21 cellular contexts compared by ENCODE assay signal in the genomic region with DNA sequence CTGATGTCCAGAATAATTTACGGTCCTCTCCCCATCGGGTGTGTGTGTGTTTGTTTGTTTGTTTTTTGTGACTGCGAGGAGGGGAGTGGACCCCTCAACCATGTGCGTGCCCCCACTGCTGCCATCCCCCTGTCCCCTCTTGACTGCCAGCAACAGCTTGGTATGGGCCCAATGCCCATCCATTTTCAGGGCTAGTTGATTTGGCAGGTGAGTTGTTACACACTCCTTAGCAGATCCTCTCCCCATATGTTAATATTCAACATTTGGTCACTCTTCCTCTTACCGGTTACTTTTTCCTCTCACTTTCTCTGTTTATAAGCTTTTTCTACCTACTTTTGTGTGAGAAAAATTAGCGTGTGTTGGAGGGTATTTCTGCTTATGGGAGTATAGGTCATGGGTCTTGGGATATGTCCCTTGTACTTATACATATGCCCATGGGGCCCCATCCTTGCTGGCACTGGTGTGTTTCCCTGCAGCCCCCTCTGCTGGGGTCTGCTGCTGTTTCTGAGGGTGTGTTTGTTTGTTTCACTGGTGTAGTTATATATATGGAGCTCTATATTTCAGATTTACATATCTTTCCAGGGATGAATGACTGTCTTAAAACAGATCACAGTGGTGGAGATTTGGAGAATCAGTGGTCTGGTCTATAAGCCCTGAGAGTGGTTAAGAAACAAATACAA.
"Had no signal": no experiment of that assay in that cellular context is flagged by ENCODE, and none has a peak within 500 bp of the region (broad histone marks: within the 10 kb centered on the region; RNA-seq: fewer than 3 reads in every experiment).

No MANE protein-coding gene starts in this region.

- H3K27ac ChIP-seq: breast epithelium, esophagus squamous epithelium, heart right ventricle, left ventricle myocardium inferior, tibial nerve, vagina had no signal

- H3K4me1 ChIP-seq: breast epithelium, left ventricle myocardium inferior, vagina had no signal

- H3K27me3 ChIP-seq: breast epithelium, esophagus squamous epithelium, tibial nerve, vagina had no signal

- DNase-seq: activated CD4-positive, alpha-beta T cell treated with anti-CD3 and anti-CD28 coated beads, Interleukin-2, amount 10 ng/mL, durations not matched to agents 24 days and 14 days; activated CD8-positive, alpha-beta T cell treated with anti-CD3 and anti-CD28 coated beads for 36 hours; activated naive CD4-positive, alpha-beta T cell treated with Interleukin-2 at 50 U/mL for 16 hours; activated T-cell treated with anti-CD3 and anti-CD28 coated beads, Interleukin-2, amount 50 U/mL, for 1 hour; aorta; effector memory CD4-positive, alpha-beta T cell; esophagus squamous epithelium; heart right ventricle; immature natural killer cell; kidney glomerular epithelial cell; left ventricle myocardium inferior; mammary epithelial cell; midbrain; occipital lobe; stimulated activated CD4-positive, alpha-beta T cell treated with anti-CD3 and anti-CD28 coated beads, Interleukin-2, amount 100 ng/mL, for 24 hours; stimulated activated naive CD8-positive, alpha-beta T cell treated with anti-CD3 and anti-CD28 coated beads, Interleukin-15, Interleukin-2, amounts not matched to agents 100 U/mL and 50 U/mL, for 24 hours; T1000 had no signal

- H3K4me3 ChIP-seq: breast epithelium, esophagus squamous epithelium, heart right ventricle, left ventricle myocardium inferior, tibial nerve, vagina had no signal

- H3K9me3 ChIP-seq: breast epithelium, esophagus squamous epithelium, heart right ventricle, left ventricle myocardium inferior, tibial nerve, vagina had no signal

- ATAC-seq: activated CD8-positive, alpha-beta T cell treated with anti-CD3 and anti-CD28 coated beads for 36 hours; activated T-helper 17 cell treated with anti-CD3 and anti-CD28 coated beads, Interleukin-2, amount 50 U/mL, for 72 hours; heart right ventricle; stimulated activated naive CD8-positive, alpha-beta T cell treated with anti-CD3 and anti-CD28 coated beads, Interleukin-15, Interleukin-2, amounts not matched to agents 100 U/mL and 50 U/mL, for 24 hours had no signal

- H3K36me3 ChIP-seq: breast epithelium, esophagus squamous epithelium, heart right ventricle, left ventricle myocardium inferior, vagina had no signal
